Comparison of ENCODE assay signal across 8 cellular contexts in genomic region chr18:5962362-5962761, GRCh38.
"Had no signal": no experiment of that assay in that cellular context is flagged by ENCODE, and none has a peak within 500 bp of the region (broad histone marks: within the 10 kb centered on the region; RNA-seq: fewer than 3 reads in every experiment).

No MANE protein-coding gene starts in this region.

- H3K27ac ChIP-seq: uterus had no signal

- FAIRE-seq: endothelial cell of umbilical vein had no signal

- DNase-seq: activated CD4-positive, alpha-beta T cell treated with anti-CD3 and anti-CD28 coated beads, Interleukin-2, amount 10 ng/mL, durations not matched to agents 7 days and 5 days; activated CD4-positive, CD25-positive, alpha-beta regulatory T cell; hippocampal formation; natural killer cell; T-helper 17 cell; uterus had no signal

- H3K4me3 ChIP-seq: uterus had no signal

- H3K4me1 ChIP-seq: uterus had no signal

- H3K9me3 ChIP-seq: uterus had no signal

- H3K36me3 ChIP-seq: uterus had no signal

- H3K27me3 ChIP-seq: uterus had no signal

- ATAC-seq: natural killer cell, SK-N-SH treated with all-trans-retinoic acid at 6 μM for 48 hours, T-helper 17 cell had no signal
